6 cellular contexts compared by ENCODE assay signal in genomic region chrX:10393241-10393640, GRCh38.
"Had no signal": no experiment of that assay in that cellular context is flagged by ENCODE, and none has a peak within 500 bp of the region (broad histone marks: within the 10 kb centered on the region; RNA-seq: fewer than 3 reads in every experiment).

No MANE protein-coding gene starts in this region.

- H3K4me1 Mint-ChIP-seq: IgD-negative memory B cell had no signal

- H3K27ac ChIP-seq: HL-60 had no signal

- H3K4me2 ChIP-seq: GM23338 had no signal

- ATAC-seq: GM23338, HepG2 had no signal

- H3K27ac Mint-ChIP-seq: GM23338, H9, IgD-negative memory B cell had no signal

- H3K9me3 Mint-ChIP-seq: GM23338 had no signal

- H3K4me3 ChIP-seq: GM23338 had no signal

- H2AFZ ChIP-seq: GM23338 had no signal

- DNase-seq: H9, HCEC 1CT had no signal

- H3K36me3 Mint-ChIP-seq: IgD-negative memory B cell had no signal

- H3K4me3 Mint-ChIP-seq: GM23338, H9, IgD-negative memory B cell had no signal
